Comparison of ENCODE assay signal across 19 cellular contexts in the genomic region with DNA sequence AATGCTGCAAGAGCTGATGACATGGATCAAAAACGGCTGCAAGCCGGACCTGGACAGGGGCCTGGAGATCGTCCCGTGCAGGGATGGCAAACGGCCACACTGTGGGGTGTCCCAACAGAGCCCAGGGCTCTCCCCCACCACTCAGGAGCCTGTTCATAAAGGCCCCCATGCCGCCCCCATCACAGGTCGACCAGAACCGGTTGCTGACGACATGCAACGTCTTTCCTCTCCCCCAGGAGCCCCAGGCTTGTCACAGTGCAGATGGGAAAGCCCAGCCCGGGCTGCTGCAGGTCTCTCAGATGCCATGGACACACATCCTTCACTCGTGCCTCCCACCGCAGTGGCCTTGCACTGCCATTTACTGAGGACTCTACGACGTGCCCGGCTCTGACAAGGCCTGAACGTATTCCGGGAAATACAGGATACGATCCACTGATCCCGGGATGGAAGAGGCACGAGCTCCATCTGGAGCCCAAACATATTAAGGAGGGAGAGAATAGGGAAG.
DNase-seq lines count a peak whose midpoint lies in the region; ATAC-seq and TF ChIP-seq lines count a peak whose summit lies in the region.
"Had no signal": no experiment of that assay in that cellular context is flagged by ENCODE, and none has a peak within 500 bp of the region (broad histone marks: within the 10 kb centered on the region; RNA-seq: fewer than 3 reads in every experiment).

No MANE protein-coding gene starts in this region.

- H3K4me1 ChIP-seq in left lung = no peaks in the 10 kb centered on the region
- H3K4me1 ChIP-seq: HAP-1, SJSA1 had no signal

- peaks cover 0 to 6% of the 10 kb centered on the region in 2 donors for H3K36me3 ChIP-seq in left lung

- ATAC-seq in left lung = peak; percentile 20
- ATAC-seq in stimulated activated memory B cell treated with anti-CD40 and anti-IgM and Interleukin-4, amounts not matched to agents 10 μg/mL and 1 μg/mL and 100 μg/mL, for 72 hours = no peak
- no peak for ATAC-seq in GM18858 (IDR thresholded peaks at IDR 0.05; ENCODE audit: unreplicated experiment)
- ATAC-seq in HG03442 (IDR thresholded peaks at IDR 0.05; ENCODE audit: unreplicated experiment) = no peak
- ATAC-seq: PC-3 had no signal

- H3K27me3 ChIP-seq in left lung = no peaks in the 10 kb centered on the region
- H3K27me3 ChIP-seq: SJSA1 had no signal

- H3K9me3 Mint-ChIP-seq in brain (no peaks in the 10 kb centered on the region), progenitor cell of endocrine pancreas (ENCODE audit: low read depth) (no peaks in the 10 kb centered on the region)
- no peaks in the 10 kb centered on the region for H3K9me3 Mint-ChIP-seq in stimulated activated memory B cell treated with anti-CD40 and anti-IgM and Interleukin-4, amounts not matched to agents 10 μg/mL and 1 μg/mL and 100 μg/mL, for 72 hours
- H3K9me3 Mint-ChIP-seq: CD4-positive, alpha-beta T cell had no signal

- H3K36me3 Mint-ChIP-seq in brain = peaks cover 25% of the 10 kb centered on the region
- peaks cover 55% of the 10 kb centered on the region for H3K36me3 Mint-ChIP-seq in stimulated activated memory B cell treated with anti-CD40 and anti-IgM and Interleukin-4, amounts not matched to agents 10 μg/mL and 1 μg/mL and 100 μg/mL, for 72 hours
- H3K36me3 Mint-ChIP-seq in progenitor cell of endocrine pancreas (ENCODE audit: insufficient read depth) = peaks cover 16% of the 10 kb centered on the region

- no peak overlapping the region for H3K4me3 ChIP-seq in left lung
- H3K4me3 ChIP-seq: GM23248, HAP-1, SJSA1 had no signal

- intact Hi-C loops in left lung (cut with DNase I) = no loop called here

- TF ChIP-seq CTCF in brain (conservative IDR thresholded peaks at IDR 0.05) = no peak
- TF ChIP-seq CTCF in left lung (IDR thresholded peaks at IDR 0.05) = no peak
- no peak for TF ChIP-seq CTCF in progenitor cell of endocrine pancreas (IDR thresholded peaks at IDR 0.05; ENCODE audit: unreplicated experiment)

- H3K27ac Mint-ChIP-seq in brain (peak overlapping the region; percentile 10 to 97 (median 83)), progenitor cell of endocrine pancreas (no peak overlapping the region)
- peak overlapping the region; percentile 93 for H3K27ac Mint-ChIP-seq in stimulated activated memory B cell treated with anti-CD40 and anti-IgM and Interleukin-4, amounts not matched to agents 10 μg/mL and 1 μg/mL and 100 μg/mL, for 72 hours
- H3K27ac Mint-ChIP-seq: CD4-positive, alpha-beta T cell had no signal

- H3K27me3 Mint-ChIP-seq in brain (no peaks in the 10 kb centered on the region), progenitor cell of endocrine pancreas (no peaks in the 10 kb centered on the region)
- no peaks in the 10 kb centered on the region for H3K27me3 Mint-ChIP-seq in stimulated activated memory B cell treated with anti-CD40 and anti-IgM and Interleukin-4, amounts not matched to agents 10 μg/mL and 1 μg/mL and 100 μg/mL, for 72 hours
- H3K27me3 Mint-ChIP-seq: CD4-positive, alpha-beta T cell had no signal

- DNase-seq in NCI-H82 (lab: John Stamatoyannopoulos, UW) = peak; percentile 45
- no peak for DNase-seq in NCI-H82 treated with DMSO at 0.1 percent for 48 hours (lab: John Stamatoyannopoulos, UW; ENCODE audit: unreplicated experiment)
- DNase-seq in left lung = peak in 1 of 2 donors; percentile 51
- no peak for DNase-seq in progenitor cell of endocrine pancreas (ENCODE audit: low spot score, unreplicated experiment)
- DNase-seq: CD4-positive, alpha-beta T cell; GF-D8; GM23248; NCI-H1105 treated with DMSO at 0.1 percent for 48 hours; NCI-H510A; NCI-H774; PC-3; RPMI8226 had no signal

- H3K4me1 Mint-ChIP-seq in brain (peaks cover 53% of the 10 kb centered on the region), progenitor cell of endocrine pancreas (ENCODE audit: low read depth) (no peaks in the 10 kb centered on the region)
- H3K4me1 Mint-ChIP-seq in stimulated activated memory B cell treated with anti-CD40 and anti-IgM and Interleukin-4, amounts not matched to agents 10 μg/mL and 1 μg/mL and 100 μg/mL, for 72 hours = peaks cover 62% of the 10 kb centered on the region

- H3K9me3 ChIP-seq in left lung = no peaks in the 10 kb centered on the region
- H3K9me3 ChIP-seq: HAP-1, SJSA1 had no signal

- H3K27ac ChIP-seq in left lung = no peak overlapping the region
- H3K27ac ChIP-seq: 22Rv1, GM23248, SJSA1 had no signal

- H3K4me3 Mint-ChIP-seq in brain (no peak overlapping the region), progenitor cell of endocrine pancreas (ENCODE audit: low read depth) (no peak overlapping the region)
- H3K4me3 Mint-ChIP-seq in stimulated activated memory B cell treated with anti-CD40 and anti-IgM and Interleukin-4, amounts not matched to agents 10 μg/mL and 1 μg/mL and 100 μg/mL, for 72 hours = no peak overlapping the region
- H3K4me3 Mint-ChIP-seq: CD4-positive, alpha-beta T cell had no signal
